Comparison of ENCODE assay signal across 15 cellular contexts in genomic region chr19:46374526-46375475, GRCh38. TPM values are rescaled to one million over a fixed set of nuclear protein-coding genes. Genes with fewer than 3 reads are reported as not detected.
A peak's percentile ranks its signal among the peaks of the same experiment; 100 is the strongest.
DNase-seq lines count a peak whose midpoint lies in the region; ATAC-seq and TF ChIP-seq lines count a peak whose summit lies in the region.
"Had no signal": no experiment of that assay in that cellular context is flagged by ENCODE, and none has a peak within 500 bp of the region (broad histone marks: within the 10 kb centered on the region; RNA-seq: fewer than 3 reads in every experiment).

No MANE protein-coding gene starts in this region.

- no peak overlapping the region for H2BK5ac ChIP-seq in H9 (ENCODE audit: insufficient read length, low read length)

- no peaks in the 10 kb centered on the region for H3K27me3 ChIP-seq in H9 (ENCODE audit: insufficient read depth, low read length)
- no peaks in the 10 kb centered on the region for H3K27me3 ChIP-seq in PC-9 (ENCODE audit: insufficient read depth, low read depth)
- H3K27me3 ChIP-seq in iPS-15b (ENCODE audit: control insufficient read depth, insufficient read depth, low read length), result no peaks in the 10 kb centered on the region
- no peaks in the 10 kb centered on the region for H3K27me3 ChIP-seq in sigmoid colon
- H3K27me3 ChIP-seq in foreskin keratinocyte, result no peaks in the 10 kb centered on the region

- no peak overlapping the region for H3K23ac ChIP-seq in H9 (ENCODE audit: insufficient read length, low read depth, low read length)

- H2AK5ac ChIP-seq in H9 (ENCODE audit: insufficient read length, low read length), result no peak overlapping the region

- H3K27ac Mint-ChIP-seq in H9, result peak overlapping the region; percentile 40 to 95 (median 84); a peak in 4 of 7 replicates
- no peak overlapping the region for H3K27ac Mint-ChIP-seq in T-helper 17 cell
- H3K27ac Mint-ChIP-seq: activated naive CD4-positive, alpha-beta T cell treated with anti-CD3 and anti-CD28 coated beads, Interleukin-2, amount 50 U/mL, for 24 hours had no signal

- H3K4me2 ChIP-seq in H9 (ENCODE audit: insufficient read depth, insufficient read length, low read length) (no peak overlapping the region), PC-9 (peak overlapping the region; percentile 77)

- no peaks in the 10 kb centered on the region for H3K9me3 ChIP-seq in H9 (ENCODE audit: control insufficient read depth, low read depth, low read length)
- no peaks in the 10 kb centered on the region for H3K9me3 ChIP-seq in PC-9 (ENCODE audit: insufficient read depth, low read depth)
- H3K9me3 ChIP-seq in iPS-15b (ENCODE audit: control insufficient read depth, insufficient read depth, low read length), result no peaks in the 10 kb centered on the region
- no peaks in the 10 kb centered on the region for H3K9me3 ChIP-seq in sigmoid colon
- no peaks in the 10 kb centered on the region for H3K9me3 ChIP-seq in T-helper 17 cell (ENCODE audit: control insufficient read depth, low read length, poor library complexity, severe bottlenecking)
- H3K9me3 ChIP-seq: mucosa of descending colon had no signal

- H3K9ac ChIP-seq in H9 (ENCODE audit: extremely low read depth, insufficient read length, low read length), result no peak overlapping the region
- peak overlapping the region; percentile 54 for H3K9ac ChIP-seq in iPS-15b (ENCODE audit: low read depth, low read length)

- no peak overlapping the region for H4K5ac ChIP-seq in H9 (ENCODE audit: insufficient read length, low read depth, low read length)

- ATAC-seq in T-helper 17 cell, result no peak
- ATAC-seq in foreskin keratinocyte, result no peak

- no peak for TF ChIP-seq POLR2A in sigmoid colon (IDR thresholded peaks at IDR 0.05)

- no peak overlapping the region for H3K27ac ChIP-seq in H9 (ENCODE audit: insufficient read length, low read depth, low read length)
- peak overlapping the region; percentile 92 for H3K27ac ChIP-seq in PC-9
- peak overlapping the region; percentile 53 to 73 (median 62) for H3K27ac ChIP-seq in sigmoid colon
- H3K27ac ChIP-seq in foreskin keratinocyte, result no peak overlapping the region

- H2BK15ac ChIP-seq in H9 (ENCODE audit: low read depth, low read length), result no peak overlapping the region

- H3K36me3 Mint-ChIP-seq in H9 (ENCODE audit: insufficient read depth in 1 of 3, low read depth in 3 of 3), result peaks cover 33 to 51% (median 49%) of the 10 kb centered on the region in 3 experiments; a peak in 6 of 7 replicates
- no peaks in the 10 kb centered on the region for H3K36me3 Mint-ChIP-seq in T-helper 17 cell (ENCODE audit: low read depth)

- H4K91ac ChIP-seq in H9 (ENCODE audit: insufficient read length, low read depth, low read length), result no peak overlapping the region

- intact Hi-C loops in PC-9 (cut with micrococcal nuclease; ENCODE audit: unreplicated experiment) (loop anchor here (5.0 to 10.0 kb wide), 4 partner anchors 78 to 300 kb away; partner anchors contain the start of gene HIF3A), sigmoid colon (cut with DNase I) (no loop called here)

- no peak overlapping the region for H3K4ac ChIP-seq in H9 (ENCODE audit: low read depth, low read length)

- H3K23me2 ChIP-seq in H9 (ENCODE audit: insufficient read length, low read depth, low read length, poor library complexity, severe bottlenecking), result no peaks in the 10 kb centered on the region

- TF ChIP-seq CTCF in H9 (conservative IDR thresholded peaks at IDR 0.05), result no peak
- no peak for TF ChIP-seq CTCF in PC-9 (conservative IDR thresholded peaks at IDR 0.05)
- TF ChIP-seq CTCF in sigmoid colon (IDR thresholded peaks at IDR 0.05), result no peak
- TF ChIP-seq CTCF in foreskin keratinocyte (conservative IDR thresholded peaks at IDR 0.05), result no peak
- no peak for TF ChIP-seq CTCF in GM20000 (IDR thresholded peaks at IDR 0.05; ENCODE audit: extremely low read depth, missing control alignments)

- H2AFZ ChIP-seq in H9 (ENCODE audit: low read length) (no peak overlapping the region), PC-9 (no peak overlapping the region)

- no CpG with 5 or more reads among the region's 21 CpGs for WGBS in H9 (ENCODE audit: extremely low coverage, insufficient read length, low lambda C conversion rate)
- WGBS in sigmoid colon, 2 donors, result 88 to 91% methylated on average over 21 of the region's 21 CpGs

- no peaks in the 10 kb centered on the region for H3K9me3 Mint-ChIP-seq in H9
- H3K9me3 Mint-ChIP-seq: activated naive CD4-positive, alpha-beta T cell treated with anti-CD3 and anti-CD28 coated beads, Interleukin-2, amount 50 U/mL, for 24 hours; CD8-positive, alpha-beta memory T cell had no signal

- CTCF ChIA-PET in PC-9 (lab: Charles Lee), result interaction anchor here (0.8 to 1.0 kb wide), 2 partner anchors 28 to 94 kb away, joined by 4 to 5 read pairs; partner anchors contain the start of gene PPP5C

- no peaks in the 10 kb centered on the region for H3K79me1 ChIP-seq in H9 (ENCODE audit: insufficient read depth, low read depth, low read length, poor library complexity, severe bottlenecking)

- peak; percentile 18 for DNase-seq in H9
- DNase-seq in PC-9, result no peak
- peak; percentile 52 for DNase-seq in sigmoid colon
- no peak for DNase-seq in T-helper 17 cell
- DNase-seq in foreskin keratinocyte, result no peak
- no peak for DNase-seq in EL
- no peak for DNase-seq in GM20000 (ENCODE audit: low spot score)
- DNase-seq: CD8-positive, alpha-beta memory T cell; GF-D8 had no signal

- no peak for TF ChIP-seq EP300 in sigmoid colon (IDR thresholded peaks at IDR 0.05)

- H3K4me1 Mint-ChIP-seq in H9, result peaks cover 32 to 41% of the 10 kb centered on the region in 2 experiments
- H3K4me1 Mint-ChIP-seq in T-helper 17 cell, result peaks cover 24% of the 10 kb centered on the region

- no TSS peak for BruUV-seq in PC-9 (replicated peaks; lab: Mats Ljungman, UMichigan)

- peaks cover 30% of the 10 kb centered on the region; the same call in 1 of the 2 replicates for H3K36me3 ChIP-seq in PC-9 (ENCODE audit: low read depth)
- peaks cover 30% of the 10 kb centered on the region for H3K36me3 ChIP-seq in iPS-15b (ENCODE audit: control insufficient read depth, insufficient read depth, low read length)
- peaks cover 0 to 23% (median 11%) of the 10 kb centered on the region in 4 donors for H3K36me3 ChIP-seq in sigmoid colon

- H3K4me3 Mint-ChIP-seq in H9 (no peak overlapping the region; a peak in 1 of 5 replicates), T-helper 17 cell (no peak overlapping the region)
- H3K4me3 Mint-ChIP-seq: activated naive CD4-positive, alpha-beta T cell treated with anti-CD3 and anti-CD28 coated beads, Interleukin-2, amount 50 U/mL, for 24 hours; CD8-positive, alpha-beta memory T cell had no signal

- no peak overlapping the region for H4K8ac ChIP-seq in H9 (replicated peaks; ENCODE audit: insufficient read length, low read depth, low read length)

- H2BK12ac ChIP-seq in H9 (ENCODE audit: insufficient read length, low read depth, low read length), result no peak overlapping the region

- H2BK20ac ChIP-seq in H9 (ENCODE audit: low read depth, low read length, poor library complexity, severe bottlenecking), result no peak overlapping the region

- POLR2A ChIA-PET in PC-9 (lab: Charles Lee; ENCODE audit: unreplicated experiment), result interaction anchor here (0.6 kb wide), 3 partner anchors 30 to 1469 kb away, joined by 3 to 14 read pairs (median 9); no protein-coding TSS in a partner anchor

- H2BK120ac ChIP-seq in H9 (ENCODE audit: low read depth, low read length, poor library complexity, severe bottlenecking), result no peak overlapping the region

- H4K20me1 ChIP-seq in H9 (ENCODE audit: control insufficient read depth, insufficient read depth, insufficient read length), result no peaks in the 10 kb centered on the region
- peaks cover 21% of the 10 kb centered on the region; the same call in 1 of the 2 replicates for H4K20me1 ChIP-seq in PC-9 (ENCODE audit: insufficient read depth)

- H3K4me1 ChIP-seq in H9 (ENCODE audit: insufficient read depth, low read length) (peaks cover 7% of the 10 kb centered on the region; the same call in 1 of the 2 replicates), PC-9 (replicated peaks; ENCODE audit: insufficient read depth) (peaks cover 47% of the 10 kb centered on the region), iPS-15b (ENCODE audit: control insufficient read depth, insufficient read depth, low read length) (peaks cover 20% of the 10 kb centered on the region), sigmoid colon (peaks cover 0 to 54% (median 42%) of the 10 kb centered on the region in 4 donors), foreskin keratinocyte (peaks cover 28% of the 10 kb centered on the region)

- H3K4me3 ChIP-seq in PC-9, result peak overlapping the region; percentile 21; the same call in 1 of the 2 replicates
- H3K4me3 ChIP-seq in iPS-15b (ENCODE audit: low read depth, low read length), result no peak overlapping the region
- no peak overlapping the region for H3K4me3 ChIP-seq in sigmoid colon
- H3K4me3 ChIP-seq: mucosa of descending colon had no signal

- H3K18ac ChIP-seq in H9 (ENCODE audit: insufficient read length, low read depth, low read length), result no peak overlapping the region

- H3K9me2 ChIP-seq in PC-9 (ENCODE audit: insufficient read depth), result no peaks in the 10 kb centered on the region

- no peak overlapping the region for H3T11ph ChIP-seq in H9 (ENCODE audit: low read length)

- no peak overlapping the region for H3K56ac ChIP-seq in H9 (ENCODE audit: insufficient read length, low read depth, low read length)

- no peaks in the 10 kb centered on the region; the same call in 1 of the 2 replicates for H3K27me3 Mint-ChIP-seq in H9 (ENCODE audit: low read depth)
- no peaks in the 10 kb centered on the region for H3K27me3 Mint-ChIP-seq in T-helper 17 cell
- H3K27me3 Mint-ChIP-seq: activated naive CD4-positive, alpha-beta T cell treated with anti-CD3 and anti-CD28 coated beads, Interleukin-2, amount 50 U/mL, for 24 hours; CD8-positive, alpha-beta memory T cell had no signal

- H3K14ac ChIP-seq in H9 (ENCODE audit: insufficient read depth, low read length), result no peak overlapping the region

- H3F3A ChIP-seq in PC-9 (ENCODE audit: insufficient read depth, low read depth), result peaks cover 30% of the 10 kb centered on the region

- H3K79me2 ChIP-seq in H9 (ENCODE audit: insufficient read depth, low read length), result no peaks in the 10 kb centered on the region; the same call in 1 of the 2 replicates
- peaks cover 44% of the 10 kb centered on the region for H3K79me2 ChIP-seq in PC-9 (ENCODE audit: low read depth)

RNA-seq across cellular contexts. Expression of gene PPP5C, which starts 27.9 kb away (rescaled TPM):
- total RNA-seq in H9 (2021), result 108 and 111 TPM in 2 replicates
- total RNA-seq in PC-9 (2021), result 74.7 and 85.4 TPM in 2 replicates
- total RNA-seq in sigmoid colon, result 10 to 100 TPM; 37.1 to 61.5 (median 46.5) TPM
- 10 to 100 TPM; 27.6 to 62.3 (median 37.7) TPM for polyA plus RNA-seq in sigmoid colon
- 10 to 100 TPM; 34.8 to 42.8 TPM for total RNA-seq in T-helper 17 cell
- 62.5 and 75.3 TPM in 2 replicates for total RNA-seq in foreskin keratinocyte
- 73.8 and 80.6 TPM in 2 replicates for polyA plus RNA-seq in foreskin keratinocyte

RNA-seq across cellular contexts. Expression of gene CCDC8, which starts 38.6 kb away (rescaled TPM):
- total RNA-seq in H9 (2021) (27.5 and 28.7 TPM in 2 replicates), PC-9 (2021) (3.9 and 4.2 TPM in 2 replicates), sigmoid colon (1 to 10 TPM; 3.5 to 6.1 (median 5.2) TPM), T-helper 17 cell (not detected), foreskin keratinocyte (41.6 and 42.7 TPM in 2 replicates)
- polyA plus RNA-seq in sigmoid colon (1 to 10 TPM in 2 of 3 donors, under 1 TPM in 1; 0.69 to 2.4 (median 1.9) TPM), foreskin keratinocyte (27.3 and 30.4 TPM in 2 replicates)
- total RNA-seq: activated CD8-positive, alpha-beta memory T cell treated with anti-CD3 and anti-CD28 coated beads for 36 hours; CD8-positive, alpha-beta memory T cell; HT-29 had no signal
- polyA plus RNA-seq: CD8-positive, alpha-beta memory T cell had no signal

RNA-seq across cellular contexts. Expression of gene PNMA8C, which starts 53.9 kb away (rescaled TPM):
- total RNA-seq in H9 (2021) (1.7 and 1.8 TPM in 2 replicates), PC-9 (2021) (not detected in 2 replicates), sigmoid colon (under 1 TPM in 3 of 4 donors, not detected in 1; 0.27 to 0.36 (median 0.28) TPM), T-helper 17 cell (under 1 TPM; 0.10 to 0.12 TPM), foreskin keratinocyte (not detected in 2 replicates)
- polyA plus RNA-seq in sigmoid colon (under 1 TPM in 2 of 3 donors, not detected in 1; 0.23 to 0.25 TPM), foreskin keratinocyte (not detected in 2 replicates)
- total RNA-seq: activated CD8-positive, alpha-beta memory T cell treated with anti-CD3 and anti-CD28 coated beads for 36 hours; CD8-positive, alpha-beta memory T cell; HT-29; RPMI7951 had no signal
- polyA plus RNA-seq: CD8-positive, alpha-beta memory T cell had no signal

Comparison
In these comparisons a context has a peak if more than half of its experiments do, and no peak if none do; other contexts are left out.
1. DNase-seq: peak in H9 (single experiment) and sigmoid colon (single experiment); none in PC-9 (0 of 2), T-helper 17 cell (0 of 3), foreskin keratinocyte (0 of 2), EL (single experiment) and GM20000 (single experiment).
2. H3K27ac ChIP-seq: peak in PC-9 (single experiment) and sigmoid colon (4 of 4); none in H9 (single experiment) and foreskin keratinocyte (single experiment).